ENCODE assay signal across 8 cellular contexts in the genomic region with DNA sequence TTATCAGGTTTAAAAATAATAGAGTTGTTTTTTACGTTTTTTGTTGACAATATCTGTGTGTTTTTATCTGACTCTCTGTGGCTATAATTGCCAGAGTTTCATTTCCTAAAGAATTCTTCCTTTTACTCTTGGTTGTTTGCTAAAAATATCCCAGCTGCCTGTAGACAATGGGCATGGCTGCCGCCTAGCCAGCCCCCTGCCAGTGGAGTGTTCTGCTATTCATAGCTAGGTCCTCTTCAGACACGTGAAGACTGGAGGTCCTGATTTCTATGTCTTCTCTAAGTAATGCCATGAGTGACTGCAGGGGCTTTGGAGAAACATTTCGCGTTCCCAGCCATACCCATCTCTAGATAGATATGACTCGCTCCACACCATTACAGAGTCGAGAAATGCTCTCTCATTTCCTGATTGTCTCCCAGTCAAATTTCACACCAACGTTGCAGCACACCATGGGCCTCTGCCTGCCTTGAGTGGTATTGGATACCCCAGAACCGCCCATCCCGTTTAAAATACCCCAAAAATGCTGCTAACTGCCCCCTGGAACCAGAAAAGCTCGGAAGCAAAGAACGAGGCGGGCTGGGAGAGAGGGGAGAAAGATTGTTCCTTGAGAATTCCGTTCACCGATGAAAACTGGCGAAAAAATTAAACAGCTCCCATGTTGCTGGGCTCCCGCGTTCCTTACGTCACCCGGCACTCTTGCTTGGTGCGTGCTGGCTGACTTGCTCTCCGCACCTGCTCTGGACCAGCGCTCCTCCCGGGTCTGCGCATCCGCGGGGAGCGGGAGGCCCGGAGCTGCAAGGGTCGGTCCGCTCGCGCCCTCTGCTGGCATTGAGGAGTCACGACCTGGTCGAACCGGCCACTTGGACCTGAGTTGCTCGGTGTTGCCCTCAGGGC.
DNase-seq lines count a peak whose midpoint lies in the region; ATAC-seq and TF ChIP-seq lines count a peak whose summit lies in the region.

No MANE protein-coding gene starts in this region.

- no peak overlapping the region for H3K9ac ChIP-seq in adipocyte (ENCODE audit: low read length)

- WGBS in aorta, 2 donors = 4 to 5% methylated on average over 37 of the region's 37 CpGs

- H3K4me1 ChIP-seq in adipocyte (ENCODE audit: control insufficient read depth, insufficient read depth, low read length) (peaks cover 14% of the 10 kb centered on the region), right atrium auricular region (peaks cover 0 to 10% of the 10 kb centered on the region in 2 donors), aorta (ENCODE audit: control insufficient read depth in 1 of 2, insufficient read depth in 2 of 2, low read length in 2 of 2) (no peaks in the 10 kb centered on the region)

- H3K4me3 ChIP-seq in adipocyte (ENCODE audit: low read length) = no peak overlapping the region
- H3K4me3 ChIP-seq in right atrium auricular region = peak overlapping the region; percentile 11 to 38
- H3K4me3 ChIP-seq in aorta (ENCODE audit: low read length in 2 of 2) = peak overlapping the region; percentile 11 to 27

- H3K9me3 ChIP-seq in adipocyte (ENCODE audit: control insufficient read depth, low read length) (no peaks in the 10 kb centered on the region), right atrium auricular region (no peaks in the 10 kb centered on the region), aorta (ENCODE audit: control insufficient read depth, low read length) (no peaks in the 10 kb centered on the region)

- ATAC-seq in GM19467 (IDR thresholded peaks at IDR 0.05; ENCODE audit: unreplicated experiment) = peak; percentile 97
- peak; percentile 80 for ATAC-seq in aorta (ENCODE audit: low FRiP score)

- peak in 13 of 14 donors; percentile 18 to 90 (median 72) for DNase-seq in C1 segment of cervical spinal cord (lab: John Stamatoyannopoulos, UW)
- peak; percentile 91 for DNase-seq in NCI-H1105 treated with DMSO at 0.1 percent for 48 hours (lab: John Stamatoyannopoulos, UW)
- peak; percentile 73 for DNase-seq in SKM-1 treated with dmso at 0.1 percent for 144 hours (lab: John Stamatoyannopoulos, UW; ENCODE audit: unreplicated experiment)
- DNase-seq in adipocyte (ENCODE audit: low read depth) = peak; percentile 91
- DNase-seq in right atrium auricular region (ENCODE audit: low spot score) = peak; percentile 83
- peak; percentile 76 for DNase-seq in putamen (ENCODE audit: low spot score)
- peak; percentile 87 to 94 for DNase-seq in aorta

- intact Hi-C loops in aorta (cut with DNase I) = loop anchor here (5.0 kb wide), 1 partner anchor 926 kb away; no protein-coding TSS in a partner anchor

- H3K36me3 ChIP-seq in adipocyte (ENCODE audit: control insufficient read depth, insufficient read depth, low read length, severe bottlenecking) (no peaks in the 10 kb centered on the region), right atrium auricular region (no peaks in the 10 kb centered on the region), aorta (ENCODE audit: control insufficient read depth in 1 of 2, insufficient read depth in 2 of 2, low read length in 1 of 2) (no peaks in the 10 kb centered on the region)

- TF ChIP-seq CTCF in right atrium auricular region (IDR thresholded peaks at IDR 0.05) = peak; percentile 89 to 93

- H3K27me3 ChIP-seq in adipocyte (replicated peaks; ENCODE audit: control insufficient read depth, insufficient read depth, low read length) (peaks cover 34% of the 10 kb centered on the region), right atrium auricular region (no peaks in the 10 kb centered on the region), aorta (ENCODE audit: control insufficient read depth in 1 of 2, insufficient read depth in 2 of 2, low read length in 1 of 2) (peaks cover 0 to 2% of the 10 kb centered on the region in 2 donors)

- no peak overlapping the region for H3K27ac ChIP-seq in right atrium auricular region
- H3K27ac ChIP-seq in aorta (ENCODE audit: low read depth in 1 of 2, low read length in 2 of 2) = no peak overlapping the region
